Comparison of ENCODE assay signal across 1 cellular context in genomic region chr15:75229191-75230015, GRCh38.
A peak's percentile ranks its signal among the peaks of the same experiment; 100 is the strongest.
TF ChIP-seq lines count a peak whose summit lies in the region.

No MANE protein-coding gene starts in this region.

TF ChIP-seq in H1, 55 proteins besides CTCF, POLR2A, EP300 and RAD21:
- TF ChIP-seq MAFK (IDR thresholded peaks at IDR 0.05; ENCODE audit: low read depth, low read length), result no peak
- no peak for TF ChIP-seq YY1 (IDR thresholded peaks at IDR 0.05; ENCODE audit: low read depth, low read length)
- peak; percentile 37; the same call in 1 of the 2 replicates for TF ChIP-seq MAX (IDR thresholded peaks at IDR 0.05)
- 0 out of 4 replicates have a peak, but pooled peaks of 1 of the 2 experiments have one; percentile 36 for TF ChIP-seq HDAC2 (IDR thresholded peaks at IDR 0.05; ENCODE audit: borderline replicate concordance in 1 of 2, low read depth in 2 of 2, low read length in 2 of 2)
- TF ChIP-seq KDM1A (IDR thresholded peaks at IDR 0.05; ENCODE audit: borderline replicate concordance, low read length), result peak; percentile 65
